In genomic region chrX:140318306-140318705, GRCh38 we compare ENCODE assay signal across 21 cellular contexts.
A peak's percentile ranks its signal among the peaks of the same experiment; 100 is the strongest.
DNase-seq lines count a peak whose midpoint lies in the region; ATAC-seq and TF ChIP-seq lines count a peak whose summit lies in the region.
"Had no signal": no experiment of that assay in that cellular context is flagged by ENCODE, and none has a peak within 500 bp of the region (broad histone marks: within the 10 kb centered on the region; RNA-seq: fewer than 3 reads in every experiment).

No MANE protein-coding gene starts in this region.

- no peak overlapping the region for H3K4me3 Mint-ChIP-seq in T-cell
- H3K4me3 Mint-ChIP-seq: activated T-helper 17 cell treated with anti-CD3 and anti-CD28 coated beads, Interleukin-2, amount 50 U/mL, for 72 hours; CD14-positive monocyte; central memory CD8-positive, alpha-beta T cell had no signal

- H3K36me3 ChIP-seq in SJSA1, result no peaks in the 10 kb centered on the region

- H3K4me3 ChIP-seq in SJSA1 (no peak overlapping the region), fibroblast of the aortic adventitia (ENCODE audit: low read depth, low read length) (no peak overlapping the region)

- no peak for TF ChIP-seq EP300 in Ishikawa (IDR thresholded peaks at IDR 0.05; ENCODE audit: borderline replicate concordance)

- DNase-seq in AG08396 (ENCODE audit: low spot score), result peak; percentile 11
- peak; percentile 26 to 43 for DNase-seq in SJSA1 (ENCODE audit: low read depth in 1 of 2, low spot score in 2 of 2)
- DNase-seq in fibroblast of the aortic adventitia (ENCODE audit: low read depth), result peak; percentile 24
- DNase-seq in T-cell, result no peak
- no peak for DNase-seq in posterior cingulate gyrus
- DNase-seq: activated CD4-positive, alpha-beta T cell treated with anti-CD3 and anti-CD28 coated beads for 1 hour; DMS153; erythroblast; left colon; NCI-H1694 treated with DMSO at 0.1 percent for 48 hours; NCI-H226; stimulated activated CD4-positive, alpha-beta T cell treated with anti-CD3 and anti-CD28 coated beads, Interleukin-12 subunit alpha, Interleukin-12 subunit beta, amount 100 ng/mL, for 4 hours; T-helper 9 cell had no signal

- H3K9me3 ChIP-seq in SJSA1 (replicated peaks), result no peaks in the 10 kb centered on the region

- no peaks in the 10 kb centered on the region for H3K27me3 ChIP-seq in SJSA1 (replicated peaks)

- H3K27ac Mint-ChIP-seq in T-cell, result no peak overlapping the region
- H3K27ac Mint-ChIP-seq: activated T-helper 17 cell treated with anti-CD3 and anti-CD28 coated beads, Interleukin-2, amount 50 U/mL, for 72 hours; CD14-positive monocyte had no signal

- no peak for TF ChIP-seq RAD21 in Ishikawa (IDR thresholded peaks at IDR 0.05; ENCODE audit: low read depth)

- no peaks in the 10 kb centered on the region for H3K36me3 Mint-ChIP-seq in T-cell
- H3K36me3 Mint-ChIP-seq: CD14-positive monocyte had no signal

- intact Hi-C loops in posterior cingulate gyrus (cut with DNase I), result no loop called here

- CTCF ChIA-PET in T-cell (lab: Charles Lee), result no interaction called here

- H3K27me3 Mint-ChIP-seq in T-cell, result no peaks in the 10 kb centered on the region
- H3K27me3 Mint-ChIP-seq: activated T-helper 17 cell treated with anti-CD3 and anti-CD28 coated beads, Interleukin-2, amount 50 U/mL, for 72 hours; central memory CD8-positive, alpha-beta T cell had no signal

- H3K9me3 Mint-ChIP-seq in T-cell, result peaks cover 0 to 3% (median 0%) of the 10 kb centered on the region in 3 donors
- H3K9me3 Mint-ChIP-seq: activated T-helper 17 cell treated with anti-CD3 and anti-CD28 coated beads, Interleukin-2, amount 50 U/mL, for 72 hours had no signal

- H3K4me1 Mint-ChIP-seq in T-cell, result no peaks in the 10 kb centered on the region
- H3K4me1 Mint-ChIP-seq: activated T-helper 17 cell treated with anti-CD3 and anti-CD28 coated beads, Interleukin-2, amount 50 U/mL, for 72 hours; CD14-positive monocyte; central memory CD8-positive, alpha-beta T cell had no signal

- POLR2A ChIA-PET in T-cell (lab: Charles Lee), result interaction anchor here in 1 of 2 donors (0.7 kb wide), 1 partner anchor 31 kb away, joined by 3 read pairs; no protein-coding TSS in a partner anchor

- no peaks in the 10 kb centered on the region for H3K4me1 ChIP-seq in SJSA1 (replicated peaks)

- H3K27ac ChIP-seq in SJSA1, result no peak overlapping the region

- TF ChIP-seq CTCF in fibroblast of the aortic adventitia (IDR thresholded peaks at IDR 0.05; ENCODE audit: insufficient read depth, low read length), result no peak

- ATAC-seq in HG02840 (IDR thresholded peaks at IDR 0.05; ENCODE audit: low FRiP score, unreplicated experiment), result no peak
- ATAC-seq in GM18873 (IDR thresholded peaks at IDR 0.05; ENCODE audit: low FRiP score, unreplicated experiment), result no peak
- ATAC-seq in T-cell (replicated peaks in 1 of 4), result no peak
- ATAC-seq: activated T-helper 17 cell treated with anti-CD3 and anti-CD28 coated beads, Interleukin-2, amount 50 U/mL, for 72 hours; left colon; Panc1; SK-N-SH treated with all-trans-retinoic acid at 6 μM for 48 hours had no signal

TF ChIP-seq in Ishikawa, 13 proteins besides CTCF, POLR2A, EP300 and RAD21:
- TF ChIP-seq USF1 (IDR thresholded peaks at IDR 0.05) (no peak), CEBPB (IDR thresholded peaks at IDR 0.05) (0 out of 2 replicates have a peak, but pooled peaks have one; percentile 21), TEAD4 (IDR thresholded peaks at IDR 0.05) (no peak)

Comparison
In these comparisons a context has a peak if more than half of its experiments do, and no peak if none do; other contexts are left out.
1. DNase-seq: peak in AG08396 (single experiment), SJSA1 (2 of 2) and fibroblast of the aortic adventitia (single experiment); none in T-cell (0 of 34) and posterior cingulate gyrus (0 of 10).